In the genomic region with DNA sequence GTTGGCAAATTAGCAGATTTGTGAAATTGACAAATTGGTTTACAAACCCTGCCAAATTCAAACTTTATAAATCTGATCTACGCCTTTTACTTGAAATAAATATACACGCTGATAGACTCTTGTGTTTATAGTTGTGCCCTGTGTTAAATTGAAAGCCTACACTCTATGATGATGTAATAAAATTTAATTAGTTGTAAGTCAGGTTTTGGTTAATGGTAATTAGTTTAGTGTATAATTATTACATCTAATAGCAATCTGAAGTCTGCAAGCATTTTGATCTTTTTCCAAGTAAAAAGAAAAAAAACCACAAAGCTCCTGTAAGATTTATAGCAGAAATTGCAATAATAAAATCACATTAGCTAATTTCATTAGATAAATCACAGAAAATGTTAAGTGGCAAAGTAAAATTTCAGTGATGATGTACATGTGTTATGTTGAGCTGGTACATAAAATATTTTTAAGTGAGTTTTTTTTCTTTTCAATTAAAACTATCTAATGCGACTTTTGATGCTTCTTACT, we compare ENCODE assay signal across 2 cellular contexts.
TF ChIP-seq lines count a peak whose summit lies in the region.

No MANE protein-coding gene starts in this region.

TF ChIP-seq in SK-N-SH treated with all-trans-retinoic acid at 6 μM for 48 hours, 23 proteins besides CTCF, POLR2A, EP300 and RAD21 (continued from another document):
- TF ChIP-seq, protein P1, sequence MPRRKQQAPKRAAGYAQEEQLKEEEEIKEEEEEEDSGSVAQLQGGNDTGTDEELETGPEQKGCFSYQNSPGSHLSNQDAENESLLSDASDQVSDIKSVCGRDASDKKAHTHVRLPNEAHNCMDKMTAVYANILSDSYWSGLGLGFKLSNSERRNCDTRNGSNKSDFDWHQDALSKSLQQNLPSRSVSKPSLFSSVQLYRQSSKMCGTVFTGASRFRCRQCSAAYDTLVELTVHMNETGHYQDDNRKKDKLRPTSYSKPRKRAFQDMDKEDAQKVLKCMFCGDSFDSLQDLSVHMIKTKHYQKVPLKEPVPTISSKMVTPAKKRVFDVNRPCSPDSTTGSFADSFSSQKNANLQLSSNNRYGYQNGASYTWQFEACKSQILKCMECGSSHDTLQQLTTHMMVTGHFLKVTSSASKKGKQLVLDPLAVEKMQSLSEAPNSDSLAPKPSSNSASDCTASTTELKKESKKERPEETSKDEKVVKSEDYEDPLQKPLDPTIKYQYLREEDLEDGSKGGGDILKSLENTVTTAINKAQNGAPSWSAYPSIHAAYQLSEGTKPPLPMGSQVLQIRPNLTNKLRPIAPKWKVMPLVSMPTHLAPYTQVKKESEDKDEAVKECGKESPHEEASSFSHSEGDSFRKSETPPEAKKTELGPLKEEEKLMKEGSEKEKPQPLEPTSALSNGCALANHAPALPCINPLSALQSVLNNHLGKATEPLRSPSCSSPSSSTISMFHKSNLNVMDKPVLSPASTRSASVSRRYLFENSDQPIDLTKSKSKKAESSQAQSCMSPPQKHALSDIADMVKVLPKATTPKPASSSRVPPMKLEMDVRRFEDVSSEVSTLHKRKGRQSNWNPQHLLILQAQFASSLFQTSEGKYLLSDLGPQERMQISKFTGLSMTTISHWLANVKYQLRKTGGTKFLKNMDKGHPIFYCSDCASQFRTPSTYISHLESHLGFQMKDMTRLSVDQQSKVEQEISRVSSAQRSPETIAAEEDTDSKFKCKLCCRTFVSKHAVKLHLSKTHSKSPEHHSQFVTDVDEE (CRISPR knock-in tag; IDR thresholded peaks at IDR 0.05) = no peak

TF ChIP-seq in HEK293, 187 proteins besides CTCF, POLR2A, EP300 and RAD21 (continued from another document):
- TF ChIP-seq REPIN1 (tag by site-specific recombination; IDR thresholded peaks at IDR 0.05; ENCODE audit: low read depth) = no peak
- TF ChIP-seq, protein P2, sequence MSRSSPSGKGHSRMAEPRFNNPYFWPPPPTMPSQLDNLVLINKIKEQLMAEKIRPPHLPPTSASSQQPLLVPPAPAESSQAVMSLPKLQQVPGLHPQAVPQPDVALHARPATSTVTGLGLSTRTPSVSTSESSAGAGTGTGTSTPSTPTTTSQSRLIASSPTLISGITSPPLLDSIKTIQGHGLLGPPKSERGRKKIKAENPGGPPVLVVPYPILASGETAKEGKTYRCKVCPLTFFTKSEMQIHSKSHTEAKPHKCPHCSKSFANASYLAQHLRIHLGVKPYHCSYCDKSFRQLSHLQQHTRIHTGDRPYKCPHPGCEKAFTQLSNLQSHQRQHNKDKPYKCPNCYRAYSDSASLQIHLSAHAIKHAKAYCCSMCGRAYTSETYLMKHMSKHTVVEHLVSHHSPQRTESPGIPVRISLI (tag by site-specific recombination; IDR thresholded peaks at IDR 0.05) = 0 out of 2 replicates have a peak, but pooled peaks have one; percentile 13
- TF ChIP-seq, protein P3, sequence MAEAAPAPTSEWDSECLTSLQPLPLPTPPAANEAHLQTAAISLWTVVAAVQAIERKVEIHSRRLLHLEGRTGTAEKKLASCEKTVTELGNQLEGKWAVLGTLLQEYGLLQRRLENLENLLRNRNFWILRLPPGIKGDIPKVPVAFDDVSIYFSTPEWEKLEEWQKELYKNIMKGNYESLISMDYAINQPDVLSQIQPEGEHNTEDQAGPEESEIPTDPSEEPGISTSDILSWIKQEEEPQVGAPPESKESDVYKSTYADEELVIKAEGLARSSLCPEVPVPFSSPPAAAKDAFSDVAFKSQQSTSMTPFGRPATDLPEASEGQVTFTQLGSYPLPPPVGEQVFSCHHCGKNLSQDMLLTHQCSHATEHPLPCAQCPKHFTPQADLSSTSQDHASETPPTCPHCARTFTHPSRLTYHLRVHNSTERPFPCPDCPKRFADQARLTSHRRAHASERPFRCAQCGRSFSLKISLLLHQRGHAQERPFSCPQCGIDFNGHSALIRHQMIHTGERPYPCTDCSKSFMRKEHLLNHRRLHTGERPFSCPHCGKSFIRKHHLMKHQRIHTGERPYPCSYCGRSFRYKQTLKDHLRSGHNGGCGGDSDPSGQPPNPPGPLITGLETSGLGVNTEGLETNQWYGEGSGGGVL (tag by site-specific recombination; IDR thresholded peaks at IDR 0.05) = no peak
- TF ChIP-seq SALL2 (tag by site-specific recombination; IDR thresholded peaks at IDR 0.05; ENCODE audit: borderline replicate concordance) = no peak
- no peak for TF ChIP-seq KLF1 (tag by site-specific recombination; IDR thresholded peaks at IDR 0.05)
- TF ChIP-seq ZFP41 (tag by site-specific recombination; IDR thresholded peaks at IDR 0.05; ENCODE audit: borderline replicate concordance) = no peak
- TF ChIP-seq ZNF654 (tag by site-specific recombination; IDR thresholded peaks at IDR 0.05; ENCODE audit: low read depth) = no peak
- no peak for TF ChIP-seq ZNF792 (tag by site-specific recombination; IDR thresholded peaks at IDR 0.05)
- no peak for TF ChIP-seq ZNF623 (tag by site-specific recombination; IDR thresholded peaks at IDR 0.05)
- no peak for TF ChIP-seq ZNF174 (tag by site-specific recombination; IDR thresholded peaks at IDR 0.05)
- TF ChIP-seq SCRT1 (tag by site-specific recombination; IDR thresholded peaks at IDR 0.05; ENCODE audit: borderline replicate concordance) = no peak
- no peak for TF ChIP-seq ZFP3 (tag by site-specific recombination; IDR thresholded peaks at IDR 0.05; ENCODE audit: low read depth)
- no peak for TF ChIP-seq SP2 (tag by site-specific recombination; IDR thresholded peaks at IDR 0.05)
- TF ChIP-seq BCL11B (tag by site-specific recombination; IDR thresholded peaks at IDR 0.05; ENCODE audit: low read depth) = 0 out of 2 replicates have a peak, but pooled peaks have one; percentile 34
- TF ChIP-seq MYNN (tag by site-specific recombination; IDR thresholded peaks at IDR 0.05; ENCODE audit: borderline replicate concordance) = no peak
- no peak for TF ChIP-seq ZNF830 (tag by site-specific recombination; IDR thresholded peaks at IDR 0.05; ENCODE audit: low read depth)
- 0 out of 2 replicates have a peak, but pooled peaks have one; percentile 41 for TF ChIP-seq ZBTB17 (tag by site-specific recombination; IDR thresholded peaks at IDR 0.05)
- TF ChIP-seq ZNF394 (tag by site-specific recombination; IDR thresholded peaks at IDR 0.05; ENCODE audit: borderline replicate concordance) = no peak
- peak; percentile 15; the same call in 1 of the 2 replicates for TF ChIP-seq WT1 (tag by site-specific recombination; IDR thresholded peaks at IDR 0.05)
- TF ChIP-seq, protein P4, sequence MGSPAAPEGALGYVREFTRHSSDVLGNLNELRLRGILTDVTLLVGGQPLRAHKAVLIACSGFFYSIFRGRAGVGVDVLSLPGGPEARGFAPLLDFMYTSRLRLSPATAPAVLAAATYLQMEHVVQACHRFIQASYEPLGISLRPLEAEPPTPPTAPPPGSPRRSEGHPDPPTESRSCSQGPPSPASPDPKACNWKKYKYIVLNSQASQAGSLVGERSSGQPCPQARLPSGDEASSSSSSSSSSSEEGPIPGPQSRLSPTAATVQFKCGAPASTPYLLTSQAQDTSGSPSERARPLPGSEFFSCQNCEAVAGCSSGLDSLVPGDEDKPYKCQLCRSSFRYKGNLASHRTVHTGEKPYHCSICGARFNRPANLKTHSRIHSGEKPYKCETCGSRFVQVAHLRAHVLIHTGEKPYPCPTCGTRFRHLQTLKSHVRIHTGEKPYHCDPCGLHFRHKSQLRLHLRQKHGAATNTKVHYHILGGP (tag by site-specific recombination; IDR thresholded peaks at IDR 0.05) = no peak
- peak; percentile 52 for TF ChIP-seq SP7 (tag by site-specific recombination; IDR thresholded peaks at IDR 0.05)
- TF ChIP-seq YY1 (tag by site-specific recombination; IDR thresholded peaks at IDR 0.05) = no peak
- no peak for TF ChIP-seq ZNF777 (tag by site-specific recombination; IDR thresholded peaks at IDR 0.05; ENCODE audit: borderline replicate concordance)
- no peak for TF ChIP-seq ZNF341 (tag by site-specific recombination; IDR thresholded peaks at IDR 0.05; ENCODE audit: low read depth)
- TF ChIP-seq ZNF433 (tag by site-specific recombination; IDR thresholded peaks at IDR 0.05; ENCODE audit: low read depth) = no peak
- no peak for TF ChIP-seq ZNF146 (tag by site-specific recombination; IDR thresholded peaks at IDR 0.05)
- no peak for TF ChIP-seq ZNF658 (tag by site-specific recombination; IDR thresholded peaks at IDR 0.05)
- no peak for TF ChIP-seq PRDM4 (tag by site-specific recombination; IDR thresholded peaks at IDR 0.05)
TF ChIP-seq in HEK293: peak in this region for 10.
